9 cellular contexts compared by ENCODE assay signal in genomic region chr4:105196523-105197145, GRCh38. TPM values are rescaled to one million over a fixed set of nuclear protein-coding genes. Genes with fewer than 3 reads are reported as not detected.
DNase-seq lines count a peak whose midpoint lies in the region; ATAC-seq, FAIRE-seq and TF ChIP-seq lines count a peak whose summit lies in the region.
"Had no signal": no experiment of that assay in that cellular context is flagged by ENCODE, and none has a peak within 500 bp of the region (broad histone marks: within the 10 kb centered on the region; RNA-seq: fewer than 3 reads in every experiment).

No MANE protein-coding gene starts in this region.

- H3K4me3 ChIP-seq in Jurkat, Clone E6-1 (ENCODE audit: low read length) = no peak overlapping the region
- H3K4me3 ChIP-seq in neutrophil (ENCODE audit: low read depth in 1 of 2, low read length in 1 of 2) = peak overlapping the region; percentile 41 to 45

- H3K4me1 Mint-ChIP-seq in chondrocyte (ENCODE audit: low read depth) = peaks cover 73% of the 10 kb centered on the region

- no peaks in the 10 kb centered on the region for H3K27me3 ChIP-seq in neutrophil

- H3K4me1 ChIP-seq in neutrophil (ENCODE audit: control insufficient read depth in 1 of 2, insufficient read depth in 1 of 2, low read depth in 1 of 2, low read length in 1 of 2) = peaks cover 42 to 49% of the 10 kb centered on the region in 2 experiments

- TF ChIP-seq CTCF in chondrocyte (IDR thresholded peaks at IDR 0.05) = peak; percentile 70
- TF ChIP-seq CTCF in neutrophil (IDR thresholded peaks at IDR 0.05) = peak; percentile 43

- FAIRE-seq in GM18507 (lab: Jason Lieb, UNC) = peak; percentile 80

- ATAC-seq in HG03025 (IDR thresholded peaks at IDR 0.05; ENCODE audit: low FRiP score, unreplicated experiment) (no peak), HG03175 (IDR thresholded peaks at IDR 0.05; ENCODE audit: unreplicated experiment) (no peak), GM21381 (IDR thresholded peaks at IDR 0.05; ENCODE audit: unreplicated experiment) (no peak)

- peak overlapping the region; percentile 11 for H3K27ac Mint-ChIP-seq in chondrocyte (ENCODE audit: unreplicated experiment)

- no peaks in the 10 kb centered on the region for H3K9me3 Mint-ChIP-seq in chondrocyte (ENCODE audit: low read depth)

- H3K27ac ChIP-seq in neutrophil = peak overlapping the region; percentile 89

- no peak for DNase-seq in GM18507 (ENCODE audit: extremely low spot score, insufficient read length, low read depth)
- DNase-seq in Jurkat, Clone E6-1 (ENCODE audit: low read depth, low spot score) = peak; percentile 35
- DNase-seq in chondrocyte (ENCODE audit: low spot score) = no peak
- no peak for DNase-seq in NK-92 treated with Interleukin-12 subunit alpha and Interleukin-12 subunit beta, amount 100 ng/mL, for 24 hours (lab: John Stamatoyannopoulos, UW)
- DNase-seq: T-helper 1 cell had no signal

- H3K36me3 ChIP-seq in neutrophil = peaks cover 14% of the 10 kb centered on the region

- H3K36me3 Mint-ChIP-seq in chondrocyte (ENCODE audit: low read depth) = peaks cover 6% of the 10 kb centered on the region

- no peaks in the 10 kb centered on the region for H3K9me3 ChIP-seq in neutrophil

- no peak overlapping the region for H3K4me3 Mint-ChIP-seq in chondrocyte (ENCODE audit: unreplicated experiment)

- H3K27me3 Mint-ChIP-seq in chondrocyte (ENCODE audit: low read depth) = no peaks in the 10 kb centered on the region

RNA-seq across cellular contexts. Expression of gene TET2, which starts 50.0 kb away (rescaled TPM):
- polyA plus RNA-seq in Jurkat, Clone E6-1 (2012; ENCODE audit: insufficient read depth, insufficient read length) = 4.5 TPM
- total RNA-seq in chondrocyte = 19.6 to 28.4 TPM (median 19.6 TPM) in 3 replicates
